ENCODE assay signal across 1 cellular context in genomic region chr11:67260406-67260805, GRCh38.
TF ChIP-seq lines count a peak whose summit lies in the region.

No MANE protein-coding gene starts in this region.

TF ChIP-seq in GM12878, 131 proteins besides CTCF, POLR2A, EP300 and RAD21:
- TF ChIP-seq CUX1 (IDR thresholded peaks at IDR 0.05; ENCODE audit: insufficient replicate concordance, low read depth, low read length) (no peak), E4F1 (IDR thresholded peaks at IDR 0.05; ENCODE audit: borderline replicate concordance, partially characterized antibody) (no peak), BCL3 (IDR thresholded peaks at IDR 0.05; ENCODE audit: borderline replicate concordance, insufficient read depth, low read depth, low read length, poor library complexity, severe bottlenecking) (peak; percentile 15)
